In genomic region chr11:63756919-63757761, GRCh38 we compare ENCODE assay signal across 22 cellular contexts. TPM values are rescaled to one million over a fixed set of nuclear protein-coding genes. Genes with fewer than 3 reads are reported as not detected.
DNase-seq lines count a peak whose midpoint lies in the region; ATAC-seq, FAIRE-seq and TF ChIP-seq lines count a peak whose summit lies in the region.
"Had no signal": no experiment of that assay in that cellular context is flagged by ENCODE, and none has a peak within 500 bp of the region (broad histone marks: within the 10 kb centered on the region; RNA-seq: fewer than 3 reads in every experiment).

No MANE protein-coding gene starts in this region.

- WGBS in K562 (ENCODE audit: insufficient coverage, low coverage, missing lambda C conversion rate): 89% methylated on average over 4 of the region's 5 CpGs
- WGBS in esophagus muscularis mucosa: 87% methylated on average over 5 of the region's 5 CpGs

- TF ChIP-seq POLR2A in K562 (conservative IDR thresholded peaks at IDR 0.05) (no peak), esophagus muscularis mucosa (IDR thresholded peaks at IDR 0.05; ENCODE audit: low read depth) (no peak)

- H3K4me1 ChIP-seq in K562 (replicated peaks in 1 of 2; ENCODE audit: control insufficient read depth in 2 of 2, insufficient read depth in 2 of 2, low read length in 2 of 2) (peaks cover 0 to 4% of the 10 kb centered on the region in 2 experiments; a peak in 2 of 5 replicates), esophagus muscularis mucosa (peaks cover 5 to 11% (median 8%) of the 10 kb centered on the region in 4 donors)

- in situ Hi-C loops in K562 (cut with MboI): no loop called here

- no peaks in the 10 kb centered on the region for H4K20me1 ChIP-seq in K562 (replicated peaks; ENCODE audit: control insufficient read depth, insufficient read depth, low read length)

- H3K4me1 Mint-ChIP-seq in mesothelial cell of epicardium: peaks cover 8% of the 10 kb centered on the region
- no peaks in the 10 kb centered on the region for H3K4me1 Mint-ChIP-seq in activated CD4-positive, alpha-beta memory T cell treated with anti-CD3 and anti-CD28 coated beads, Interleukin-2, amount 10 ng/mL, durations not matched to agents 7 days and 5 days

- H3K9ac ChIP-seq in K562 (ENCODE audit: insufficient read depth in 1 of 2, low read depth in 2 of 2, low read length in 2 of 2): no peak overlapping the region

- no peak for TF ChIP-seq CTCF in K562 (IDR thresholded peaks at IDR 0.05 in 2 of 3, conservative IDR thresholded peaks at IDR 0.05 in 1 of 3; ENCODE audit: insufficient read depth in 2 of 3, low read depth in 1 of 3, low read length in 3 of 3)
- no peak for TF ChIP-seq CTCF in mesothelial cell of epicardium (IDR thresholded peaks at IDR 0.05; ENCODE audit: unreplicated experiment)
- TF ChIP-seq CTCF in esophagus muscularis mucosa (IDR thresholded peaks at IDR 0.05): no peak

- BruUV-seq in K562 (replicated peaks; lab: Mats Ljungman, UMichigan): no TSS peak

- POLR2A ChIA-PET in K562 (lab: Yijun Ruan, JAX): interaction anchor here (0.9 kb wide), 1 partner anchor 9 kb away, joined by 5 read pairs; no protein-coding TSS in a partner anchor
- POLR2A ChIA-PET in activated CD4-positive, alpha-beta memory T cell treated with anti-CD3 and anti-CD28 coated beads, Interleukin-2, amount 10 ng/mL, durations not matched to agents 7 days and 5 days (lab: Charles Lee): no interaction called here

- peaks cover 71% of the 10 kb centered on the region for H3K36me3 ChIP-seq in K562 (ENCODE audit: control insufficient read depth, insufficient read depth, low read length)
- H3K36me3 ChIP-seq in esophagus muscularis mucosa: peaks cover 0 to 67% (median 51%) of the 10 kb centered on the region in 4 donors

- H3K4me3 ChIP-seq in K562 (no peak overlapping the region), esophagus muscularis mucosa (no peak overlapping the region)
- H3K4me3 ChIP-seq: GM12878 had no signal

- H3K4me3 Mint-ChIP-seq in mesothelial cell of epicardium: no peak overlapping the region
- no peak overlapping the region for H3K4me3 Mint-ChIP-seq in activated CD4-positive, alpha-beta memory T cell treated with anti-CD3 and anti-CD28 coated beads, Interleukin-2, amount 10 ng/mL, durations not matched to agents 7 days and 5 days
- H3K4me3 Mint-ChIP-seq: CD4-positive, alpha-beta T cell; H9 had no signal

- H3K9me3 ChIP-seq in K562 (replicated peaks; ENCODE audit: control insufficient read depth, insufficient read depth, low read depth, low read length): no peaks in the 10 kb centered on the region
- H3K9me3 ChIP-seq in esophagus muscularis mucosa: no peaks in the 10 kb centered on the region

- TF ChIP-seq EP300 in K562 (IDR thresholded peaks at IDR 0.05; ENCODE audit: low read length) (no peak), esophagus muscularis mucosa (IDR thresholded peaks at IDR 0.05) (no peak)

- H3K4me2 ChIP-seq in K562 (ENCODE audit: insufficient read depth, low read length): no peak overlapping the region

- CTCF ChIA-PET in K562 (lab: Yijun Ruan, JAX; ENCODE audit: low intra/inter-chr PET ratio): no interaction called here
- CTCF ChIA-PET in activated CD4-positive, alpha-beta memory T cell treated with anti-CD3 and anti-CD28 coated beads, Interleukin-2, amount 10 ng/mL, durations not matched to agents 7 days and 5 days (lab: Charles Lee): no interaction called here

- H3K36me3 Mint-ChIP-seq in mesothelial cell of epicardium: peaks cover 28% of the 10 kb centered on the region
- H3K36me3 Mint-ChIP-seq in activated CD4-positive, alpha-beta memory T cell treated with anti-CD3 and anti-CD28 coated beads, Interleukin-2, amount 10 ng/mL, durations not matched to agents 7 days and 5 days (ENCODE audit: low read depth): peaks cover 22% of the 10 kb centered on the region

- no peaks in the 10 kb centered on the region for H3K27me3 ChIP-seq in K562 (ENCODE audit: control insufficient read depth in 2 of 2, insufficient read depth in 2 of 2, low read length in 2 of 2)
- no peaks in the 10 kb centered on the region for H3K27me3 ChIP-seq in esophagus muscularis mucosa

- DNase-seq in K562 (ENCODE audit: extremely low read depth in 1 of 4, low spot score in 3 of 4) (no peak), left lobe of liver (ENCODE audit: low spot score) (no peak), mesothelial cell of epicardium (ENCODE audit: low spot score in 2 of 2, unreplicated experiment in 2 of 2) (no peak), renal cortical epithelial cell (ENCODE audit: low read depth) (peak; percentile 16), AG08396 (ENCODE audit: low spot score) (no peak), DMS153 (lab: John Stamatoyannopoulos, UW) (no peak), esophagus muscularis mucosa (ENCODE audit: extremely low spot score) (no peak)
- no peak for DNase-seq in activated CD4-positive, alpha-beta memory T cell treated with anti-CD3 and anti-CD28 coated beads, Interleukin-2, amount 10 ng/mL, durations not matched to agents 7 days and 5 days
- DNase-seq: ACHN; AML-193; Calu3; CD4-positive, alpha-beta T cell; DMS53; DND-41; EL; H9; IMR-90; KG1 had no signal

- H3K79me2 ChIP-seq in K562 (ENCODE audit: control insufficient read depth, insufficient read depth, low read length): no peaks in the 10 kb centered on the region

- intact Hi-C loops in K562 (cut with micrococcal nuclease) (no loop called here), esophagus muscularis mucosa (cut with DNase I) (no loop called here)

- FAIRE-seq in K562 (lab: Jason Lieb, UNC): no peak
- FAIRE-seq: A204.1, GM12878, H1 had no signal

- peak overlapping the region; percentile 43 for H3K27ac Mint-ChIP-seq in mesothelial cell of epicardium
- H3K27ac Mint-ChIP-seq in activated CD4-positive, alpha-beta memory T cell treated with anti-CD3 and anti-CD28 coated beads, Interleukin-2, amount 10 ng/mL, durations not matched to agents 7 days and 5 days: no peak overlapping the region
- H3K27ac Mint-ChIP-seq: CD4-positive, alpha-beta T cell had no signal

- H3K27ac ChIP-seq in K562 (ENCODE audit: extremely low read depth, low read depth, low read length) (no peak overlapping the region), esophagus muscularis mucosa (replicated peaks in 1 of 4) (no peak overlapping the region)
- H3K27ac ChIP-seq: C4-2B had no signal

- H3K9me3 Mint-ChIP-seq in mesothelial cell of epicardium: no peaks in the 10 kb centered on the region
- no peaks in the 10 kb centered on the region for H3K9me3 Mint-ChIP-seq in activated CD4-positive, alpha-beta memory T cell treated with anti-CD3 and anti-CD28 coated beads, Interleukin-2, amount 10 ng/mL, durations not matched to agents 7 days and 5 days
- H3K9me3 Mint-ChIP-seq: CD4-positive, alpha-beta T cell had no signal

- no peak for ATAC-seq in K562
- peak; percentile 68 for ATAC-seq in left lobe of liver
- ATAC-seq: GM12878 had no signal

- H2AFZ ChIP-seq in K562 (ENCODE audit: low read depth, low read length): no peak overlapping the region

- H3K9me1 ChIP-seq in K562 (ENCODE audit: control insufficient read depth, insufficient read depth, low read length): no peaks in the 10 kb centered on the region

- TF ChIP-seq RAD21 in K562 (CRISPR knock-in tag; conservative IDR thresholded peaks at IDR 0.05 in 1 of 2, IDR thresholded peaks at IDR 0.05 in 1 of 2): no peak

- no peaks in the 10 kb centered on the region for H3K27me3 Mint-ChIP-seq in mesothelial cell of epicardium (ENCODE audit: low read depth)
- no peaks in the 10 kb centered on the region for H3K27me3 Mint-ChIP-seq in activated CD4-positive, alpha-beta memory T cell treated with anti-CD3 and anti-CD28 coated beads, Interleukin-2, amount 10 ng/mL, durations not matched to agents 7 days and 5 days
- H3K27me3 Mint-ChIP-seq: CD4-positive, alpha-beta T cell had no signal

RNA-seq across cellular contexts. Expression of gene ZFTA, which starts 11.4 kb away (rescaled TPM):
- total RNA-seq in K562 (2011; cell fraction: chromatin; rRNA removed; ENCODE audit: low replicate concordance): 11.1 and 14.8 TPM in 2 replicates
- total RNA-seq in K562 (2011; cell fraction: nucleolus; rRNA removed): 8.8 and 11.5 TPM in 2 replicates
- total RNA-seq in K562 (2011; cell fraction: nucleoplasm; rRNA removed): 12.8 and 16.3 TPM in 2 replicates
- total RNA-seq in K562 (2014; rRNA removed) (6.7 and 7.6 TPM in 2 replicates), K562 (2014; rRNA removed; fragmentation: Illumina TruSeq; extraction: Trizol) (2.9 and 3.0 TPM in 2 replicates), K562 (2015; rRNA removed; fragmentation: Illumina TruSeq; extraction: Trizol) (3.7 and 4.2 TPM in 2 replicates), K562 (2021) (8.4 and 12.3 TPM in 2 replicates), left lobe of liver (14.8 TPM), mesothelial cell of epicardium (56.8 to 62.1 TPM (median 58.5 TPM) in 3 replicates), renal cortical epithelial cell (8.9 and 18.4 TPM in 2 replicates), esophagus muscularis mucosa (10 to 100 TPM; 15.8 to 41.9 (median 26.6) TPM)
- polyA plus RNA-seq in K562 (2011; rRNA removed) (2.6 and 2.8 TPM in 2 replicates), K562 (2014; fragmentation: Illumina TruSeq; extraction: Trizol) (2.5 and 2.6 TPM in 2 replicates), K562 (2014; fragmentation: Nextera tagmentation; extraction: Ambion mirVana) (under 1 TPM; 0.45 TPM), K562 (2014; rRNA removed) (4.6 and 5.1 TPM in 2 replicates)
- polyA plus RNA-seq in K562 (2011; cell fraction: cytosol; rRNA removed): 1.7 and 4.1 TPM in 2 replicates
- 10.4 and 14.9 TPM in 2 replicates for polyA plus RNA-seq in K562 (2011; cell fraction: nucleus; rRNA removed)
- 3.1 and 3.3 TPM in 2 replicates for polyA plus RNA-seq in K562 (2012)
- 1.9 and 2.1 TPM in 2 replicates for polyA minus RNA-seq in K562 (2011; rRNA and poly(A)+ RNA removed)
- 2.3 and 4.7 TPM in 2 replicates for polyA minus RNA-seq in K562 (2011; cell fraction: cytosol; rRNA and poly(A)+ RNA removed)
- polyA minus RNA-seq in K562 (2011; cell fraction: nucleus; rRNA and poly(A)+ RNA removed): 5.1 and 5.3 TPM in 2 replicates
- total RNA-seq in activated CD4-positive, alpha-beta memory T cell treated with anti-CD3 and anti-CD28 coated beads, Interleukin-2, amount 10 ng/mL, durations not matched to agents 7 days and 5 days: 1 to 10 TPM; 1.1 to 1.7 TPM

RNA-seq across cellular contexts. Expression of gene SPINDOC, which starts 56.1 kb away (rescaled TPM):
- 22.0 and 38.1 TPM in 2 replicates for total RNA-seq in K562 (2011; cell fraction: chromatin; rRNA removed; ENCODE audit: low replicate concordance)
- 26.2 and 28.3 TPM in 2 replicates for total RNA-seq in K562 (2011; cell fraction: nucleolus; rRNA removed)
- total RNA-seq in K562 (2011; cell fraction: nucleoplasm; rRNA removed): 23.4 and 29.6 TPM in 2 replicates
- 36.3 and 39.3 TPM in 2 replicates for total RNA-seq in K562 (2014; rRNA removed)
- 11.5 and 11.8 TPM in 2 replicates for total RNA-seq in K562 (2014; rRNA removed; fragmentation: Illumina TruSeq; extraction: Trizol)
- 31.4 and 31.9 TPM in 2 replicates for total RNA-seq in K562 (2015; rRNA removed; fragmentation: Illumina TruSeq; extraction: Trizol)
- 33.0 and 35.3 TPM in 2 replicates for total RNA-seq in K562 (2021)
- polyA plus RNA-seq in K562 (2011; rRNA removed): 15.1 and 16.9 TPM in 2 replicates
- polyA plus RNA-seq in K562 (2011; cell fraction: cytosol; rRNA removed): 18.9 and 34.3 TPM in 2 replicates
- polyA plus RNA-seq in K562 (2011; cell fraction: nucleus; rRNA removed): 17.4 and 25.9 TPM in 2 replicates
- polyA plus RNA-seq in K562 (2012): 29.5 and 34.3 TPM in 2 replicates
- 19.6 and 26.5 TPM in 2 replicates for polyA plus RNA-seq in K562 (2014; fragmentation: Illumina TruSeq; extraction: Trizol)
- polyA plus RNA-seq in K562 (2014; fragmentation: Nextera tagmentation; extraction: Ambion mirVana): under 1 TPM; 0.70 to 0.95 TPM
- 35.0 and 38.6 TPM in 2 replicates for polyA plus RNA-seq in K562 (2014; rRNA removed)
- 4.3 and 4.6 TPM in 2 replicates for polyA minus RNA-seq in K562 (2011; rRNA and poly(A)+ RNA removed)
- polyA minus RNA-seq in K562 (2011; cell fraction: cytosol; rRNA and poly(A)+ RNA removed): 10.5 and 11.5 TPM in 2 replicates
- 7.0 and 7.8 TPM in 2 replicates for polyA minus RNA-seq in K562 (2011; cell fraction: nucleus; rRNA and poly(A)+ RNA removed)
- 3.4 TPM for total RNA-seq in left lobe of liver
- 55.5 to 63.7 TPM (median 60.1 TPM) in 3 replicates for total RNA-seq in mesothelial cell of epicardium
- total RNA-seq in renal cortical epithelial cell: 11.8 and 12.6 TPM in 2 replicates
- 10 to 100 TPM; 33.2 to 37.2 TPM for total RNA-seq in activated CD4-positive, alpha-beta memory T cell treated with anti-CD3 and anti-CD28 coated beads, Interleukin-2, amount 10 ng/mL, durations not matched to agents 7 days and 5 days
- 10 to 100 TPM; 12.0 to 25.8 (median 18.6) TPM for total RNA-seq in esophagus muscularis mucosa
